ENCODE assay signal across 10 cellular contexts in genomic region chr4:147682755-147683154, GRCh38. TPM values are rescaled to one million over a fixed set of nuclear protein-coding genes. Genes with fewer than 3 reads are reported as not detected.
DNase-seq lines count a peak whose midpoint lies in the region; ATAC-seq, FAIRE-seq and TF ChIP-seq lines count a peak whose summit lies in the region.
"Had no signal": no experiment of that assay in that cellular context is flagged by ENCODE, and none has a peak within 500 bp of the region (broad histone marks: within the 10 kb centered on the region; RNA-seq: fewer than 3 reads in every experiment).

No MANE protein-coding gene starts in this region.

- peak overlapping the region; percentile 46 for H3K9ac ChIP-seq in neural progenitor cell

- no peak for TF ChIP-seq CTCF in Caco-2 (IDR thresholded peaks at IDR 0.05; ENCODE audit: insufficient read depth in 1 of 2, low read depth in 1 of 2, low read length in 1 of 2, severe bottlenecking in 1 of 2, unreplicated experiment in 1 of 2)
- TF ChIP-seq CTCF in neural progenitor cell (IDR thresholded peaks at IDR 0.05): no peak

- peak overlapping the region; percentile 79 for H3K4me2 ChIP-seq in neural progenitor cell

- no peaks in the 10 kb centered on the region for H3K9me3 Mint-ChIP-seq in Caco-2 (ENCODE audit: unreplicated experiment)
- peaks cover 5% of the 10 kb centered on the region for H3K9me3 Mint-ChIP-seq in neural progenitor cell

- no peaks in the 10 kb centered on the region for H3K27me3 ChIP-seq in Caco-2 (replicated peaks; ENCODE audit: control insufficient read depth, insufficient read depth, low read length)
- H3K27me3 ChIP-seq in effector memory CD4-positive, alpha-beta T cell (replicated peaks; ENCODE audit: control insufficient read depth, insufficient read depth, low read length, poor library complexity, severe bottlenecking): no peaks in the 10 kb centered on the region
- no peaks in the 10 kb centered on the region for H3K27me3 ChIP-seq in neural progenitor cell

- H4K20me1 ChIP-seq in neural progenitor cell (ENCODE audit: low read depth): peaks cover 3% of the 10 kb centered on the region

- intact Hi-C loops in Caco-2 (cut with micrococcal nuclease; ENCODE audit: unreplicated experiment): loop anchor here (5.0 kb wide), 1 partner anchor 65 kb away; the partner anchor contains the start of gene TMEM184C
- intact Hi-C loops in left colon (cut with DNase I, micrococcal nuclease): no loop called here

- no peak overlapping the region for H2AFZ ChIP-seq in neural progenitor cell (replicated peaks)

- peaks cover 11% of the 10 kb centered on the region for H3F3A ChIP-seq in neural progenitor cell (ENCODE audit: low read depth)

- no peak for FAIRE-seq in GM12892 (lab: Jason Lieb, UNC)
- FAIRE-seq: islet of Langerhans, RCC 7860 had no signal

- H3K36me3 Mint-ChIP-seq in Caco-2 (ENCODE audit: insufficient read depth, unreplicated experiment) (peaks cover 25% of the 10 kb centered on the region), neural progenitor cell (peaks cover 8% of the 10 kb centered on the region)

- H3K9me3 ChIP-seq in Caco-2 (no peaks in the 10 kb centered on the region), neural progenitor cell (ENCODE audit: low read depth) (no peaks in the 10 kb centered on the region)
- no peaks in the 10 kb centered on the region for H3K9me3 ChIP-seq in effector memory CD4-positive, alpha-beta T cell (ENCODE audit: control insufficient read depth, low read length)

- CTCF ChIA-PET in Caco-2 (lab: Charles Lee): interaction anchor here (2.4 kb wide), 1 partner anchor 184 kb away, joined by 20 read pairs; no protein-coding TSS in a partner anchor

- H3K4me1 ChIP-seq in Caco-2 (peaks cover 8% of the 10 kb centered on the region), neural progenitor cell (peaks cover 9% of the 10 kb centered on the region)
- H3K4me1 ChIP-seq in effector memory CD4-positive, alpha-beta T cell (ENCODE audit: control insufficient read depth, insufficient read depth, low read length, poor library complexity, severe bottlenecking): peaks cover 4% of the 10 kb centered on the region

- DNase-seq in Caco-2: no peak
- DNase-seq in NCI-H69 (lab: John Stamatoyannopoulos, UW): peak; percentile 7
- no peak for DNase-seq in effector memory CD4-positive, alpha-beta T cell
- DNase-seq in neural progenitor cell (ENCODE audit: low spot score): no peak
- DNase-seq in NCI-H345 (lab: John Stamatoyannopoulos, UW): no peak
- no peak for DNase-seq in stimulated activated CD4-positive, alpha-beta T cell treated with anti-CD3 and anti-CD28 coated beads, Interleukin-1b, Interleukin-23, amount 100 ng/mL, for 48 hours
- no peak for DNase-seq in GM12892 (ENCODE audit: insufficient read length)
- no peak for DNase-seq in left colon

- no peaks in the 10 kb centered on the region for H3K36me3 ChIP-seq in Caco-2 (ENCODE audit: control insufficient read depth, insufficient read depth, low read length)
- peaks cover 6% of the 10 kb centered on the region for H3K36me3 ChIP-seq in effector memory CD4-positive, alpha-beta T cell (ENCODE audit: control insufficient read depth, insufficient read depth, low read length)
- H3K36me3 ChIP-seq in neural progenitor cell: no peaks in the 10 kb centered on the region

- H3K4me1 Mint-ChIP-seq in Caco-2 (ENCODE audit: low read depth, unreplicated experiment) (no peaks in the 10 kb centered on the region), neural progenitor cell (peaks cover 30% of the 10 kb centered on the region)

- H3K27ac ChIP-seq in effector memory CD4-positive, alpha-beta T cell (ENCODE audit: insufficient read depth, low read length, poor library complexity, severe bottlenecking): no peak overlapping the region
- H3K27ac ChIP-seq in neural progenitor cell: no peak overlapping the region

- H3K79me2 ChIP-seq in neural progenitor cell (ENCODE audit: low read depth): peaks cover 42% of the 10 kb centered on the region

- H3K27ac Mint-ChIP-seq in Caco-2 (ENCODE audit: unreplicated experiment): peak overlapping the region; percentile 85
- no peak overlapping the region for H3K27ac Mint-ChIP-seq in neural progenitor cell

- no peak for TF ChIP-seq POLR2A in GM12892 (IDR thresholded peaks at IDR 0.05; ENCODE audit: low read depth, low read length)

- POLR2A ChIA-PET in Caco-2 (lab: Charles Lee): interaction anchor here (2.0 kb wide), 1 partner anchor 65 kb away, joined by 14 read pairs; the partner anchor contains the start of gene TMEM184C

- H3K4me3 ChIP-seq in Caco-2 (ENCODE audit: low read depth, low read length) (peak overlapping the region; percentile 74), neural progenitor cell (peak overlapping the region; percentile 66)
- peak overlapping the region; percentile 84 for H3K4me3 ChIP-seq in effector memory CD4-positive, alpha-beta T cell (ENCODE audit: insufficient read depth, low read depth, low read length, poor library complexity, severe bottlenecking)

- BruUV-seq in Caco-2 (replicated peaks; lab: Mats Ljungman, UMichigan): no TSS peak

- H3K27me3 Mint-ChIP-seq in Caco-2 (ENCODE audit: insufficient read depth, unreplicated experiment): no peaks in the 10 kb centered on the region
- H3K27me3 Mint-ChIP-seq in neural progenitor cell (ENCODE audit: insufficient read depth, low read depth): peaks cover 2% of the 10 kb centered on the region

- H3K4me3 Mint-ChIP-seq in Caco-2 (ENCODE audit: unreplicated experiment) (peak overlapping the region; percentile 90), neural progenitor cell (peak overlapping the region; percentile 89)

- ATAC-seq in left colon: no peak

RNA-seq across cellular contexts. Expression of gene PRMT9, which starts 1.2 kb away (rescaled TPM):
- total RNA-seq in Caco-2 (2022) (7.5 and 8.6 TPM in 2 replicates), neural progenitor cell (ENCODE audit: low replicate concordance) (16.8 and 24.8 TPM in 2 replicates), left colon (1 to 10 TPM; 5.1 to 7.1 TPM)
- polyA plus RNA-seq in GM12892 (2012; ENCODE audit: missing spikeins): 7.9 TPM

RNA-seq across cellular contexts. Expression of gene ARHGAP10, which starts 49.1 kb away (rescaled TPM):
- total RNA-seq in Caco-2 (2022) (33.2 and 36.6 TPM in 2 replicates), neural progenitor cell (ENCODE audit: low replicate concordance) (20.2 and 20.3 TPM in 2 replicates), left colon (10 to 100 TPM in 1 of 2 donors, 1 to 10 TPM in 1; 3.7 to 14.5 TPM)
- polyA plus RNA-seq in GM12892 (2012; ENCODE audit: missing spikeins): 18.1 TPM
